Comparison of ENCODE assay signal across 8 cellular contexts in the genomic region with DNA sequence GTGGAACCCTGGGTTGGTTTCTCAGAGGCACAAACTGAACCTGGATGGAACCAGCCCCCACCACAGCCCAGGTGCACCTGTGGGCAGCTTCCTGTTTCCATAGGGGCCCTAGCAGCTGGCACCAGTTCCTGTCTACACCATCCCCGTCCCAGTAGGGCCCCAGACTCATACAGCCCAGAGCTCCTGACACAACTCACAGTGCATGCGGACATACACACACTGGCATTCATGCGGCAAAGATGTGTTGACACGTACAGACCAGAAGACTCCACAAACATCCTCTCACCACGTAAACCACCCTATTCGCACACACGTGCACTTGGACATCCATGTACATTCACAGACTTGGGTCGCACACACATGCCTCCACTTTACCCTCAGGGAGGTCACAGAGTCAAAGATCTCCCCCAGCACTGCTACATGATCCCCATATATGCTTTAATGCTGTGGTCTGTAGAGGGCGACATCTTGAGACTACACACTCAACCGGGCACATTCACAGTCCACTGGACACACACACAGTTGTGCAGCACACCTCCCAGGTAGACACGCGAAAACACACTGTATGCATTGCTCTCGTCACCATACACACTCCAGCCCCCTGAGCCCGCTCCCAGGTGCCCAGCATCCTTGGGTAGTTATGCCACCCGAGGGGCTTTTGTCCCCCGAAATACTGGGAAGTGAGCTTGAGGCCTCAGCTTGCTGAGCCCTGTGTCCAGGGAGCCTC. TPM values are rescaled to one million over a fixed set of nuclear protein-coding genes. Genes with fewer than 3 reads are reported as not detected.
A peak's percentile ranks its signal among the peaks of the same experiment; 100 is the strongest.
DNase-seq lines count a peak whose midpoint lies in the region; ATAC-seq and TF ChIP-seq lines count a peak whose summit lies in the region.

No MANE protein-coding gene starts in this region.

- peak; percentile 30 for ATAC-seq in HG02610 (IDR thresholded peaks at IDR 0.05; ENCODE audit: unreplicated experiment)

- no peaks in the 10 kb centered on the region for H3K27me3 ChIP-seq in left ventricle myocardium inferior (ENCODE audit: low read depth)
- H3K27me3 ChIP-seq in mononuclear cell (ENCODE audit: insufficient read depth, low read length) = no peaks in the 10 kb centered on the region

- in situ Hi-C loops in T47D (cut with HindIII; ENCODE audit: low pct_unique_long_range_greater_than_20kb, low sequenced_read_pairs) = no loop called here

- intact Hi-C loops in left ventricle myocardium inferior (cut with micrococcal nuclease) = no loop called here
- intact Hi-C loops in cardiac septum (cut with DNase I) = no loop called here
- intact Hi-C loops in posterior cingulate gyrus (cut with DNase I) = no loop called here

- no peaks in the 10 kb centered on the region for H3K36me3 ChIP-seq in left ventricle myocardium inferior

- TF ChIP-seq CTCF in left ventricle myocardium inferior (IDR thresholded peaks at IDR 0.05; ENCODE audit: borderline replicate concordance) = peak; percentile 45

- H3K9me3 ChIP-seq in left ventricle myocardium inferior (replicated peaks) = no peaks in the 10 kb centered on the region
- H3K9me3 ChIP-seq in mononuclear cell (ENCODE audit: low read depth, low read length) = no peaks in the 10 kb centered on the region

- peak overlapping the region; percentile 62 for H3K4me3 ChIP-seq in left ventricle myocardium inferior
- H3K4me3 ChIP-seq in mononuclear cell (ENCODE audit: low read length) = peak overlapping the region; percentile 33

- H3K27ac ChIP-seq in left ventricle myocardium inferior (replicated peaks) = peak overlapping the region; percentile 91

- H3K4me1 ChIP-seq in left ventricle myocardium inferior = peaks cover 97% of the 10 kb centered on the region
- peaks cover 81% of the 10 kb centered on the region for H3K4me1 ChIP-seq in mononuclear cell (ENCODE audit: insufficient read depth, low read length)

- DNase-seq in left ventricle myocardium inferior (no peak), cardiac septum (ENCODE audit: low spot score) (no peak), NCI-H2029 treated with DMSO at 0.1 percent for 48 hours (lab: John Stamatoyannopoulos, UW) (peak; percentile 47), T47D (ENCODE audit: low read depth in 1 of 2, low spot score in 1 of 2) (peak; percentile 59 to 68), posterior cingulate gyrus (no peak), hepatic stellate cell (ENCODE audit: low spot score) (no peak)

RNA-seq across cellular contexts. Expression of a gene that starts 22.4 kb away (rescaled TPM):
- total RNA-seq in left ventricle myocardium inferior (56.9 TPM), cardiac septum (49.3 TPM), mononuclear cell (82.8 TPM)

Comparison
In these comparisons a context has a peak if more than half of its experiments do, and no peak if none do; other contexts are left out.
1. DNase-seq: peak in NCI-H2029 treated with DMSO at 0.1 percent for 48 hours (single experiment) and T47D (2 of 2); none in left ventricle myocardium inferior (single experiment), cardiac septum (single experiment), posterior cingulate gyrus (0 of 10) and hepatic stellate cell (single experiment).